Comparison of ENCODE assay signal across 21 cellular contexts in the genomic region with DNA sequence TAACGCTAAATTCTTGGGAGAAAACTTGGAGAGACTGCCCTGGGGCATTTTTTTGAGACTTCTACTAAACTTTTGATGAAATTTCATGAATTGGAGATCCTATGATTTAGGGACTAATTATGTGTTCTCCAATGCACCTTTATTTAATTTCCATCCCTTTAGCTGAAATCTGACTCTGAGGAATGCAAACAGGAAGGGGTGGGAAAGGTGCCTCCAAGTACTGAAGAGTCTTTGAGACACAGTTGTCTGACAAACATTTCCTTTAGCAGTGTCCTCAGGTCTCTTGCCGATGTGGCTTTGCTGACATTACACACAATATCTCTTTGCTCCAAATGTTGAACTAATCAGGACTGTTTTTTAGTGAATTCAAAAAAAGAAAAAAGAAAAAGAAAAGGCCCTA.
DNase-seq lines count a peak whose midpoint lies in the region; ATAC-seq, FAIRE-seq and TF ChIP-seq lines count a peak whose summit lies in the region.
"Had no signal": no experiment of that assay in that cellular context is flagged by ENCODE, and none has a peak within 500 bp of the region (broad histone marks: within the 10 kb centered on the region; RNA-seq: fewer than 3 reads in every experiment).

No MANE protein-coding gene starts in this region.

- H3K4ac ChIP-seq in H1 (replicated peaks; ENCODE audit: insufficient read length, low read depth, low read length) (no peak overlapping the region), mesendoderm (ENCODE audit: low read depth, low read length) (no peak overlapping the region)

- H2AFZ ChIP-seq in PC-3 (ENCODE audit: low read length): no peak overlapping the region
- no peak overlapping the region for H2AFZ ChIP-seq in H1 (ENCODE audit: low read length)

- no peak overlapping the region for H4K91ac ChIP-seq in H1 (replicated peaks; ENCODE audit: insufficient read length, low read length)

- CTCF ChIA-PET in PC-3 (lab: Charles Lee): no interaction called here
- CTCF ChIA-PET in H1 (lab: Charles Lee; ENCODE audit: partially characterized antibody): interaction anchor here (0.6 to 1.2 kb wide), 2 partner anchors 13 to 74 kb away, joined by 3 to 4 read pairs; no protein-coding TSS in a partner anchor

- H2BK120ac ChIP-seq in H1 (replicated peaks; ENCODE audit: low read depth, low read length): no peak overlapping the region
- no peak overlapping the region for H2BK120ac ChIP-seq in mesendoderm (ENCODE audit: low read depth, low read length)

- no peaks in the 10 kb centered on the region for H3K36me3 ChIP-seq in H7 (replicated peaks; ENCODE audit: control insufficient read depth, insufficient read depth, low read length)
- H3K36me3 ChIP-seq in PC-3 (ENCODE audit: low read depth, low read length): no peaks in the 10 kb centered on the region
- no peaks in the 10 kb centered on the region for H3K36me3 ChIP-seq in H1 (ENCODE audit: control insufficient read depth in 2 of 4, insufficient read depth in 4 of 4, low read length in 3 of 4)
- H3K36me3 ChIP-seq in mesendoderm (ENCODE audit: control insufficient read depth, insufficient read depth, low read length): no peaks in the 10 kb centered on the region
- H3K36me3 ChIP-seq in heart left ventricle: no peaks in the 10 kb centered on the region

- no peak overlapping the region for H2BK5ac ChIP-seq in H1 (ENCODE audit: low read depth, low read length)
- H2BK5ac ChIP-seq in mesendoderm (ENCODE audit: low read length): no peak overlapping the region

- TF ChIP-seq CTCF in PC-3 (conservative IDR thresholded peaks at IDR 0.05; ENCODE audit: low read depth, low read length) (no peak), H1 (IDR thresholded peaks at IDR 0.05; ENCODE audit: control extremely low read depth in 1 of 3, insufficient read depth in 1 of 3, low read depth in 1 of 3, low read length in 3 of 3) (no peak), heart left ventricle (IDR thresholded peaks at IDR 0.05) (no peak)

- TF ChIP-seq EP300 in H1 (IDR thresholded peaks at IDR 0.05; ENCODE audit: borderline replicate concordance in 1 of 2, low read depth in 2 of 2, low read length in 2 of 2): no peak

- H4K8ac ChIP-seq in H1 (ENCODE audit: extremely low read depth, insufficient read depth, low read length): no peak overlapping the region
- H4K8ac ChIP-seq in mesendoderm (ENCODE audit: low read depth, low read length): no peak overlapping the region

- H3K9ac ChIP-seq in PC-3 (ENCODE audit: low read length) (no peak overlapping the region), H1 (replicated peaks in 1 of 4; ENCODE audit: extremely low read depth in 1 of 4, low read depth in 3 of 4, low read length in 3 of 4) (no peak overlapping the region), mesendoderm (ENCODE audit: low read length) (no peak overlapping the region)
- H3K9ac ChIP-seq: SK-N-SH had no signal

- H3K4me1 ChIP-seq in PC-3 (ENCODE audit: insufficient read depth, low read length) (no peaks in the 10 kb centered on the region), H1 (replicated peaks in 1 of 4; ENCODE audit: control insufficient read depth in 3 of 4, insufficient read depth in 4 of 4, low read length in 3 of 4) (peaks cover 0 to 6% (median 2%) of the 10 kb centered on the region in 4 experiments; a peak in 2 of 7 replicates), mesendoderm (ENCODE audit: control insufficient read depth, low read depth, low read length) (no peaks in the 10 kb centered on the region), heart left ventricle (peaks cover 0 to 6% (median 0%) of the 10 kb centered on the region in 12 donors)
- H3K4me1 ChIP-seq: A549 had no signal

- 88% methylated on average over 2 of the region's 2 CpGs; no CpG with 5 or more reads in 1 of the 2 experiments for WGBS in H1 (ENCODE audit: extremely low coverage in 1 of 2, insufficient coverage in 1 of 2, insufficient read length in 1 of 2, insufficient replicate concordance in 2 of 2, low coverage in 1 of 2, low lambda C conversion rate in 2 of 2, missing lambda C conversion rate in 1 of 2), 2 experiments
- no CpG with 5 or more reads among the region's 2 CpGs for WGBS in mesendoderm (ENCODE audit: extremely low coverage, insufficient coverage, low lambda C conversion rate)
- 54 to 83% (median 66%) methylated on average over 2 of the region's 2 CpGs for WGBS in heart left ventricle, 4 donors

- H3K79me1 ChIP-seq in H1 (ENCODE audit: low read depth, low read length) (no peaks in the 10 kb centered on the region), mesendoderm (ENCODE audit: low read length) (no peaks in the 10 kb centered on the region)

- H4K20me1 ChIP-seq in PC-3 (ENCODE audit: low read length): no peaks in the 10 kb centered on the region
- no peaks in the 10 kb centered on the region for H4K20me1 ChIP-seq in H1 (replicated peaks in 1 of 2; ENCODE audit: control insufficient read depth in 1 of 2, insufficient read depth in 2 of 2, low read length in 2 of 2)

- H2BK20ac ChIP-seq in H1 (ENCODE audit: low read length): no peak overlapping the region

- H3K23me2 ChIP-seq in H1 (ENCODE audit: low read depth, low read length): no peaks in the 10 kb centered on the region

- H3K9me3 ChIP-seq in PC-3 (ENCODE audit: low read length) (no peaks in the 10 kb centered on the region), H1 (ENCODE audit: insufficient read depth in 2 of 2, low read depth in 1 of 2, low read length in 1 of 2) (no peaks in the 10 kb centered on the region), heart left ventricle (peaks cover 0 to 3% (median 0%) of the 10 kb centered on the region in 12 donors)
- H3K9me3 ChIP-seq: A549, SK-N-SH had no signal

- no peak overlapping the region for H3K56ac ChIP-seq in H1 (replicated peaks; ENCODE audit: insufficient read length, low read depth, low read length)
- no peak overlapping the region for H3K56ac ChIP-seq in mesendoderm (ENCODE audit: low read length)

- no peak overlapping the region for H3K14ac ChIP-seq in H1 (ENCODE audit: insufficient read length)

- H3K27ac ChIP-seq in PC-3 (ENCODE audit: low read length) (no peak overlapping the region), H1 (ENCODE audit: low read depth, low read length) (no peak overlapping the region), mesendoderm (ENCODE audit: low read depth, low read length) (no peak overlapping the region), heart left ventricle (no peak overlapping the region)
- H3K27ac ChIP-seq: A549 had no signal

- POLR2A ChIA-PET in PC-3 (lab: Charles Lee; ENCODE audit: unreplicated experiment): no interaction called here
- POLR2A ChIA-PET in H1 (lab: Charles Lee; ENCODE audit: partially characterized antibody): no interaction called here

- no peak for TF ChIP-seq POLR2A in H1 (IDR thresholded peaks at IDR 0.05; ENCODE audit: control extremely low read depth in 1 of 2, low read depth in 2 of 2, low read length in 2 of 2)
- no peak for TF ChIP-seq POLR2A in heart left ventricle (IDR thresholded peaks at IDR 0.05)

- DNase-seq in H7: peak; percentile 26
- peak; percentile 28 for DNase-seq in PC-3
- no peak for DNase-seq in H1 (ENCODE audit: low read depth in 1 of 2, low spot score in 2 of 2)
- DNase-seq in mesendoderm: peak; percentile 47
- no peak for DNase-seq in GM03348 (ENCODE audit: low spot score)
- DNase-seq in nucleus accumbens (lab: John Stamatoyannopoulos, UW): no peak
- DNase-seq in stimulated activated CD4-positive, alpha-beta T cell treated with anti-CD3 and anti-CD28 coated beads, Interleukin-4, amount 100 ng/mL, for 1 hour: no peak
- no peak for DNase-seq in heart left ventricle
- DNase-seq: C1 segment of cervical spinal cord, DMS 273 treated with DMSO at 0.1 percent for 48 hours, GF-D8, MV-4-11, NCI-H1417 treated with DMSO at 0.1 percent for 48 hours, NCI-H2029, NCI-H510A, NCI-H82, SHP77, SK-N-SH had no signal

- H3K23ac ChIP-seq in H1 (ENCODE audit: insufficient read length) (no peak overlapping the region), mesendoderm (ENCODE audit: low read length) (no peak overlapping the region)

- no peaks in the 10 kb centered on the region for H3K79me2 ChIP-seq in PC-3 (ENCODE audit: low read length)
- no peaks in the 10 kb centered on the region for H3K79me2 ChIP-seq in H1 (ENCODE audit: control insufficient read depth in 1 of 2, insufficient read depth in 2 of 2, low read length in 2 of 2)
- no peaks in the 10 kb centered on the region for H3K79me2 ChIP-seq in mesendoderm (ENCODE audit: control insufficient read depth, insufficient read depth, low read length)

- no peak overlapping the region for H2BK12ac ChIP-seq in H1 (ENCODE audit: low read depth, low read length)

- peak; percentile 50 for FAIRE-seq in H1 (lab: Jason Lieb, UNC)
- FAIRE-seq: A549, GM12892 had no signal

- H3K4me2 ChIP-seq in PC-3 (ENCODE audit: low read length) (no peak overlapping the region), H1 (ENCODE audit: insufficient read depth in 1 of 2, low read depth in 2 of 2, low read length in 2 of 2) (no peak overlapping the region; a peak in 1 of 4 replicates), mesendoderm (ENCODE audit: low read length) (no peak overlapping the region)
- H3K4me2 ChIP-seq: A549, SK-N-SH had no signal

- no peaks in the 10 kb centered on the region for H3K27me3 ChIP-seq in H7 (ENCODE audit: control insufficient read depth, insufficient read depth, low read length)
- no peaks in the 10 kb centered on the region for H3K27me3 ChIP-seq in PC-3 (ENCODE audit: low read length)
- no peaks in the 10 kb centered on the region for H3K27me3 ChIP-seq in H1 (replicated peaks in 1 of 4; ENCODE audit: control insufficient read depth in 3 of 4, extremely low read depth in 1 of 4, insufficient read depth in 3 of 4, low read length in 3 of 4)
- H3K27me3 ChIP-seq in mesendoderm (ENCODE audit: insufficient read depth, low read length, poor library complexity): no peaks in the 10 kb centered on the region
- no peaks in the 10 kb centered on the region for H3K27me3 ChIP-seq in heart left ventricle

- no peaks in the 10 kb centered on the region for H3F3A ChIP-seq in PC-3 (ENCODE audit: low read length, unreplicated experiment)

- H3K4me3 ChIP-seq in H7 (ENCODE audit: insufficient read depth, low read depth, low read length) (no peak overlapping the region), PC-3 (ENCODE audit: low read length) (no peak overlapping the region), H1 (ENCODE audit: extremely low read depth in 1 of 4, insufficient read depth in 2 of 4, low read depth in 3 of 4, low read length in 4 of 4) (no peak overlapping the region; a peak in 1 of 8 replicates), mesendoderm (ENCODE audit: low read length) (no peak overlapping the region), heart left ventricle (no peak overlapping the region)
- H3K4me3 ChIP-seq: A549 had no signal

- TF ChIP-seq RAD21 in H1 (IDR thresholded peaks at IDR 0.05 in 1 of 2, conservative IDR thresholded peaks at IDR 0.05 in 1 of 2; ENCODE audit: low read depth in 2 of 2, low read length in 2 of 2): no peak

- H3K9me2 ChIP-seq in PC-3 (replicated peaks; ENCODE audit: low read length): no peaks in the 10 kb centered on the region
- H3K9me2 ChIP-seq: SK-N-SH had no signal

- H4K5ac ChIP-seq in H1 (ENCODE audit: insufficient read length, low read depth, low read length) (no peak overlapping the region), mesendoderm (ENCODE audit: low read length) (no peak overlapping the region)

- BruUV-seq in PC-3 (replicated peaks; lab: Mats Ljungman, UMichigan): no TSS peak

- H3K18ac ChIP-seq in H1 (ENCODE audit: extremely low read depth, low read length) (no peak overlapping the region), mesendoderm (ENCODE audit: low read length) (no peak overlapping the region)

- intact Hi-C loops in PC-3 (cut with micrococcal nuclease): no loop called here
- intact Hi-C loops in heart left ventricle (cut with DNase I): no loop called here

- H2AK5ac ChIP-seq in H1 (ENCODE audit: low read depth, low read length) (no peak overlapping the region), mesendoderm (ENCODE audit: low read length) (no peak overlapping the region)

- ATAC-seq in PC-3: peak; percentile 77
- ATAC-seq in heart left ventricle: no peak
- ATAC-seq: A549, Panc1 had no signal

- H2BK15ac ChIP-seq in H1 (ENCODE audit: low read length): no peak overlapping the region
- peak overlapping the region; percentile 64 for H2BK15ac ChIP-seq in mesendoderm (replicated peaks; ENCODE audit: low read depth)

Comparison
In these comparisons a context has a peak if more than half of its experiments do, and no peak if none do; other contexts are left out.
1. DNase-seq: peak in H7 (single experiment), PC-3 (single experiment) and mesendoderm (single experiment); none in H1 (0 of 2), GM03348 (single experiment), nucleus accumbens (0 of 56), stimulated activated CD4-positive, alpha-beta T cell treated with anti-CD3 and anti-CD28 coated beads, Interleukin-4, amount 100 ng/mL, for 1 hour (single experiment) and heart left ventricle (0 of 5).